Comparison of ENCODE assay signal across 2 cellular contexts in the genomic region with DNA sequence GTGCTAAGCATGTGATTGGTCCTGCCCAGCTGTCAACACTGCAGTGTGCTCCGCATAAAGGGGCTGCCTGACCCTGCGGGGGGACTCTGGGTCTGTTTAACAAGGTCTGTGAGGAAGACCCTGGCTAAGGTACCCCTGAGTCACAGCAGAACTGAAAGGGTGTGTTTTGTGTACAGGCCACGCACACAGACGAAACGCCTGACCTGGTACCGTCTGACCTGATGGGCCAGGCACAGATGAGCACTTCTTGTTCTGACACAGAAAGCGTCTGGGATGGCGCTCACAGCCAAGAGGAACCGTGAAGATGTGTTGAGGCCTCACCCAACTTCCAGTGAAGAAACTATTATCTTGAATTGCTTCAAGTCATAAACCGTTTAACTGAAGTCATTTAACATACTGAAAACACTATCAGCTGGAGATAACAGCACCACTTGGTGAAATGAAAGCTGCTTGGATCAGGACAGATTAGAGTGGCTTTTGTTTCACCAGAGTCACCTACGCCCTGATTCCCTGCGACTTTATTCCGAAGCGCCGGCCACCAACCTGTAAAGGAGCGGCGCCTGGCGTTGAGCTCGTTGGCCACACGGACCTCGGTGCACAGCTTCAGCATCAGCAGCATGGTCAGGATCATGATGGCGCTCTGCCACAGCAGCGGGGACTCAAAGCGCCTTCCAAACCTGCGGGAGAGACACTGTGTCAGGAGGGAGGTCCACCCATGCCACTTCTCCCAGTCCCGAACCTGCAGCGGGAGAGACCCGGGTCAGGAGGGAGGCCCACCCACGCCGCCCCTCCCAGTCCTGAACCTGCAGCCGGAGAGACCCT.
A peak's percentile ranks its signal among the peaks of the same experiment; 100 is the strongest.
TF ChIP-seq lines count a peak whose summit lies in the region.

No MANE protein-coding gene starts in this region.

TF ChIP-seq in HEK293, 187 proteins besides CTCF, POLR2A, EP300 and RAD21 (continues in another document):
- TF ChIP-seq ZNF843 (tag by site-specific recombination; IDR thresholded peaks at IDR 0.05): 0 out of 2 replicates have a peak, but pooled peaks have one; percentile 25
- TF ChIP-seq ZNF776 (tag by site-specific recombination; IDR thresholded peaks at IDR 0.05; ENCODE audit: borderline replicate concordance): no peak
- no peak for TF ChIP-seq ZFP41 (tag by site-specific recombination; IDR thresholded peaks at IDR 0.05; ENCODE audit: borderline replicate concordance)
- 0 out of 2 replicates have a peak, but pooled peaks have one; percentile 12 for TF ChIP-seq ZNF600 (tag by site-specific recombination; IDR thresholded peaks at IDR 0.05)
- TF ChIP-seq YY1 (tag by site-specific recombination; IDR thresholded peaks at IDR 0.05): no peak
- TF ChIP-seq ZNF169 (tag by site-specific recombination; IDR thresholded peaks at IDR 0.05): no peak
- TF ChIP-seq ZNF2 (tag by site-specific recombination; IDR thresholded peaks at IDR 0.05): no peak
- TF ChIP-seq ZNF16 (tag by site-specific recombination; IDR thresholded peaks at IDR 0.05; ENCODE audit: low read depth): no peak
- TF ChIP-seq ZNF777 (tag by site-specific recombination; IDR thresholded peaks at IDR 0.05; ENCODE audit: borderline replicate concordance): no peak
- peak; percentile 52 for TF ChIP-seq PRDM6 (tag by site-specific recombination; IDR thresholded peaks at IDR 0.05)
- TF ChIP-seq WT1 (tag by site-specific recombination; IDR thresholded peaks at IDR 0.05): no peak
- TF ChIP-seq, protein P1, sequence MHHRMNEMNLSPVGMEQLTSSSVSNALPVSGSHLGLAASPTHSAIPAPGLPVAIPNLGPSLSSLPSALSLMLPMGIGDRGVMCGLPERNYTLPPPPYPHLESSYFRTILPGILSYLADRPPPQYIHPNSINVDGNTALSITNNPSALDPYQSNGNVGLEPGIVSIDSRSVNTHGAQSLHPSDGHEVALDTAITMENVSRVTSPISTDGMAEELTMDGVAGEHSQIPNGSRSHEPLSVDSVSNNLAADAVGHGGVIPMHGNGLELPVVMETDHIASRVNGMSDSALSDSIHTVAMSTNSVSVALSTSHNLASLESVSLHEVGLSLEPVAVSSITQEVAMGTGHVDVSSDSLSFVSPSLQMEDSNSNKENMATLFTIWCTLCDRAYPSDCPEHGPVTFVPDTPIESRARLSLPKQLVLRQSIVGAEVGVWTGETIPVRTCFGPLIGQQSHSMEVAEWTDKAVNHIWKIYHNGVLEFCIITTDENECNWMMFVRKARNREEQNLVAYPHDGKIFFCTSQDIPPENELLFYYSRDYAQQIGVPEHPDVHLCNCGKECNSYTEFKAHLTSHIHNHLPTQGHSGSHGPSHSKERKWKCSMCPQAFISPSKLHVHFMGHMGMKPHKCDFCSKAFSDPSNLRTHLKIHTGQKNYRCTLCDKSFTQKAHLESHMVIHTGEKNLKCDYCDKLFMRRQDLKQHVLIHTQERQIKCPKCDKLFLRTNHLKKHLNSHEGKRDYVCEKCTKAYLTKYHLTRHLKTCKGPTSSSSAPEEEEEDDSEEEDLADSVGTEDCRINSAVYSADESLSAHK (tag by site-specific recombination; IDR thresholded peaks at IDR 0.05): peak; percentile 45; the same call in 1 of the 2 replicates
- TF ChIP-seq FEZF1 (tag by site-specific recombination; IDR thresholded peaks at IDR 0.05): peak; percentile 40; the same call in 1 of the 2 replicates
- no peak for TF ChIP-seq ZNF221 (tag by site-specific recombination; IDR thresholded peaks at IDR 0.05; ENCODE audit: borderline replicate concordance)
- no peak for TF ChIP-seq ZNF362 (tag by site-specific recombination; IDR thresholded peaks at IDR 0.05)
- no peak for TF ChIP-seq ZNF175 (tag by site-specific recombination; IDR thresholded peaks at IDR 0.05)
- no peak for TF ChIP-seq ZNF521 (tag by site-specific recombination; IDR thresholded peaks at IDR 0.05)
- no peak for TF ChIP-seq GLIS2 (tag by site-specific recombination; IDR thresholded peaks at IDR 0.05)
- TF ChIP-seq IKZF3 (tag by site-specific recombination; IDR thresholded peaks at IDR 0.05): no peak
- TF ChIP-seq ZBTB6 (tag by site-specific recombination; IDR thresholded peaks at IDR 0.05): no peak
- TF ChIP-seq ZNF837 (tag by site-specific recombination; IDR thresholded peaks at IDR 0.05): no peak
- no peak for TF ChIP-seq REPIN1 (tag by site-specific recombination; IDR thresholded peaks at IDR 0.05; ENCODE audit: low read depth)
- no peak for TF ChIP-seq ZNF341 (tag by site-specific recombination; IDR thresholded peaks at IDR 0.05; ENCODE audit: low read depth)
- TF ChIP-seq ZNF239 (tag by site-specific recombination; IDR thresholded peaks at IDR 0.05): no peak
- no peak for TF ChIP-seq ZNF571 (tag by site-specific recombination; IDR thresholded peaks at IDR 0.05)
- no peak for TF ChIP-seq ZNF112 (tag by site-specific recombination; IDR thresholded peaks at IDR 0.05)
- TF ChIP-seq ZNF140 (tag by site-specific recombination; IDR thresholded peaks at IDR 0.05): no peak
- no peak for TF ChIP-seq ZNF624 (tag by site-specific recombination; IDR thresholded peaks at IDR 0.05)
- no peak for TF ChIP-seq ZNF324 (tag by site-specific recombination; IDR thresholded peaks at IDR 0.05)
- no peak for TF ChIP-seq ZNF654 (tag by site-specific recombination; IDR thresholded peaks at IDR 0.05; ENCODE audit: low read depth)

TF ChIP-seq in K562, 482 proteins besides CTCF, POLR2A, EP300 and RAD21:
- no peak for TF ChIP-seq FOXP1 (CRISPR knock-in tag; IDR thresholded peaks at IDR 0.05)
- no peak for TF ChIP-seq LCOR (CRISPR knock-in tag; IDR thresholded peaks at IDR 0.05)
- TF ChIP-seq SOX6 (IDR thresholded peaks at IDR 0.05): peak; percentile 50; the same call in 1 of the 2 replicates
- TF ChIP-seq, protein P2, sequence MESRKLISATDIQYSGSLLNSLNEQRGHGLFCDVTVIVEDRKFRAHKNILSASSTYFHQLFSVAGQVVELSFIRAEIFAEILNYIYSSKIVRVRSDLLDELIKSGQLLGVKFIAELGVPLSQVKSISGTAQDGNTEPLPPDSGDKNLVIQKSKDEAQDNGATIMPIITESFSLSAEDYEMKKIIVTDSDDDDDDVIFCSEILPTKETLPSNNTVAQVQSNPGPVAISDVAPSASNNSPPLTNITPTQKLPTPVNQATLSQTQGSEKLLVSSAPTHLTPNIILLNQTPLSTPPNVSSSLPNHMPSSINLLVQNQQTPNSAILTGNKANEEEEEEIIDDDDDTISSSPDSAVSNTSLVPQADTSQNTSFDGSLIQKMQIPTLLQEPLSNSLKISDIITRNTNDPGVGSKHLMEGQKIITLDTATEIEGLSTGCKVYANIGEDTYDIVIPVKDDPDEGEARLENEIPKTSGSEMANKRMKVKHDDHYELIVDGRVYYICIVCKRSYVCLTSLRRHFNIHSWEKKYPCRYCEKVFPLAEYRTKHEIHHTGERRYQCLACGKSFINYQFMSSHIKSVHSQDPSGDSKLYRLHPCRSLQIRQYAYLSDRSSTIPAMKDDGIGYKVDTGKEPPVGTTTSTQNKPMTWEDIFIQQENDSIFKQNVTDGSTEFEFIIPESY (CRISPR knock-in tag; IDR thresholded peaks at IDR 0.05): peak; percentile 49; the same call in 1 of the 2 replicates
- TF ChIP-seq RBFOX2 (IDR thresholded peaks at IDR 0.05; ENCODE audit: low read depth, low read length): peak; percentile 23; the same call in 1 of the 2 replicates
- TF ChIP-seq SP1 (CRISPR knock-in tag; IDR thresholded peaks at IDR 0.05): 0 out of 2 replicates have a peak, but pooled peaks have one; percentile 17
- peak; percentile 28; the same call in 1 of the 2 replicates for TF ChIP-seq FOXM1 (IDR thresholded peaks at IDR 0.05; ENCODE audit: low read depth)
- TF ChIP-seq FOXM1 (CRISPR knock-in tag; IDR thresholded peaks at IDR 0.05; ENCODE audit: low read depth): no peak
- TF ChIP-seq UBTF (IDR thresholded peaks at IDR 0.05; ENCODE audit: borderline replicate concordance in 1 of 2, low read depth in 2 of 2, low read length in 2 of 2): no peak
- TF ChIP-seq ZNF583 (CRISPR knock-in tag; IDR thresholded peaks at IDR 0.05): no peak
- peak; percentile 26; the same call in 1 of the 2 replicates for TF ChIP-seq TAL1 (IDR thresholded peaks at IDR 0.05)
- peak; percentile 66 for TF ChIP-seq CBFA2T3 (IDR thresholded peaks at IDR 0.05)
- 0 out of 2 replicates have a peak, but pooled peaks have one; percentile 30 for TF ChIP-seq TEAD4 (IDR thresholded peaks at IDR 0.05; ENCODE audit: low read length)
- no peak for TF ChIP-seq TEAD4 (CRISPR knock-in tag; IDR thresholded peaks at IDR 0.05; ENCODE audit: borderline replicate concordance)
- TF ChIP-seq, protein P3, sequence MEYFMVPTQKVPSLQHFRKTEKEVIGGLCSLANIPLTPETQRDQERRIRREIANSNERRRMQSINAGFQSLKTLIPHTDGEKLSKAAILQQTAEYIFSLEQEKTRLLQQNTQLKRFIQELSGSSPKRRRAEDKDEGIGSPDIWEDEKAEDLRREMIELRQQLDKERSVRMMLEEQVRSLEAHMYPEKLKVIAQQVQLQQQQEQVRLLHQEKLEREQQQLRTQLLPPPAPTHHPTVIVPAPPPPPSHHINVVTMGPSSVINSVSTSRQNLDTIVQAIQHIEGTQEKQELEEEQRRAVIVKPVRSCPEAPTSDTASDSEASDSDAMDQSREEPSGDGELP (CRISPR knock-in tag; IDR thresholded peaks at IDR 0.05; ENCODE audit: borderline replicate concordance): peak; percentile 62
- TF ChIP-seq KDM1A (IDR thresholded peaks at IDR 0.05): peak in 1 of 2 experiments; percentile 23; a peak in 2 of 4 replicates
- peak; percentile 75 for TF ChIP-seq TCF3 (CRISPR knock-in tag; IDR thresholded peaks at IDR 0.05)
- no peak for TF ChIP-seq CHD4 (IDR thresholded peaks at IDR 0.05; ENCODE audit: insufficient read depth, insufficient replicate concordance, low read depth, low read length, poor library complexity, severe bottlenecking)
- no peak for TF ChIP-seq NCOA2 (IDR thresholded peaks at IDR 0.05; ENCODE audit: partially characterized antibody in 2 of 2)
- 0 out of 2 replicates have a peak, but pooled peaks have one; percentile 21 for TF ChIP-seq CBFA2T2 (conservative IDR thresholded peaks at IDR 0.05)
- TF ChIP-seq RCOR1 (IDR thresholded peaks at IDR 0.05; ENCODE audit: borderline replicate concordance in 1 of 2, low read depth in 2 of 2, low read length in 2 of 2): peak in 1 of 2 experiments; percentile 80; a peak in 1 of 4 replicates
- no peak for TF ChIP-seq ZEB2 (IDR thresholded peaks at IDR 0.05)
- TF ChIP-seq NCOR1 (IDR thresholded peaks at IDR 0.05): peak; percentile 38; the same call in 1 of the 2 replicates
- TF ChIP-seq, protein P4, sequence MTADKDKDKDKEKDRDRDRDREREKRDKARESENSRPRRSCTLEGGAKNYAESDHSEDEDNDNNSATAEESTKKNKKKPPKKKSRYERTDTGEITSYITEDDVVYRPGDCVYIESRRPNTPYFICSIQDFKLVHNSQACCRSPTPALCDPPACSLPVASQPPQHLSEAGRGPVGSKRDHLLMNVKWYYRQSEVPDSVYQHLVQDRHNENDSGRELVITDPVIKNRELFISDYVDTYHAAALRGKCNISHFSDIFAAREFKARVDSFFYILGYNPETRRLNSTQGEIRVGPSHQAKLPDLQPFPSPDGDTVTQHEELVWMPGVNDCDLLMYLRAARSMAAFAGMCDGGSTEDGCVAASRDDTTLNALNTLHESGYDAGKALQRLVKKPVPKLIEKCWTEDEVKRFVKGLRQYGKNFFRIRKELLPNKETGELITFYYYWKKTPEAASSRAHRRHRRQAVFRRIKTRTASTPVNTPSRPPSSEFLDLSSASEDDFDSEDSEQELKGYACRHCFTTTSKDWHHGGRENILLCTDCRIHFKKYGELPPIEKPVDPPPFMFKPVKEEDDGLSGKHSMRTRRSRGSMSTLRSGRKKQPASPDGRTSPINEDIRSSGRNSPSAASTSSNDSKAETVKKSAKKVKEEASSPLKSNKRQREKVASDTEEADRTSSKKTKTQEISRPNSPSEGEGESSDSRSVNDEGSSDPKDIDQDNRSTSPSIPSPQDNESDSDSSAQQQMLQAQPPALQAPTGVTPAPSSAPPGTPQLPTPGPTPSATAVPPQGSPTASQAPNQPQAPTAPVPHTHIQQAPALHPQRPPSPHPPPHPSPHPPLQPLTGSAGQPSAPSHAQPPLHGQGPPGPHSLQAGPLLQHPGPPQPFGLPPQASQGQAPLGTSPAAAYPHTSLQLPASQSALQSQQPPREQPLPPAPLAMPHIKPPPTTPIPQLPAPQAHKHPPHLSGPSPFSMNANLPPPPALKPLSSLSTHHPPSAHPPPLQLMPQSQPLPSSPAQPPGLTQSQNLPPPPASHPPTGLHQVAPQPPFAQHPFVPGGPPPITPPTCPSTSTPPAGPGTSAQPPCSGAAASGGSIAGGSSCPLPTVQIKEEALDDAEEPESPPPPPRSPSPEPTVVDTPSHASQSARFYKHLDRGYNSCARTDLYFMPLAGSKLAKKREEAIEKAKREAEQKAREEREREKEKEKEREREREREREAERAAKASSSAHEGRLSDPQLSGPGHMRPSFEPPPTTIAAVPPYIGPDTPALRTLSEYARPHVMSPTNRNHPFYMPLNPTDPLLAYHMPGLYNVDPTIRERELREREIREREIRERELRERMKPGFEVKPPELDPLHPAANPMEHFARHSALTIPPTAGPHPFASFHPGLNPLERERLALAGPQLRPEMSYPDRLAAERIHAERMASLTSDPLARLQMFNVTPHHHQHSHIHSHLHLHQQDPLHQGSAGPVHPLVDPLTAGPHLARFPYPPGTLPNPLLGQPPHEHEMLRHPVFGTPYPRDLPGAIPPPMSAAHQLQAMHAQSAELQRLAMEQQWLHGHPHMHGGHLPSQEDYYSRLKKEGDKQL (CRISPR knock-in tag; IDR thresholded peaks at IDR 0.05; ENCODE audit: borderline replicate concordance): no peak
- peak; percentile 44; the same call in 1 of the 2 replicates for TF ChIP-seq ARID1B (IDR thresholded peaks at IDR 0.05)
